ENCODE assay signal across 20 cellular contexts in the genomic region with DNA sequence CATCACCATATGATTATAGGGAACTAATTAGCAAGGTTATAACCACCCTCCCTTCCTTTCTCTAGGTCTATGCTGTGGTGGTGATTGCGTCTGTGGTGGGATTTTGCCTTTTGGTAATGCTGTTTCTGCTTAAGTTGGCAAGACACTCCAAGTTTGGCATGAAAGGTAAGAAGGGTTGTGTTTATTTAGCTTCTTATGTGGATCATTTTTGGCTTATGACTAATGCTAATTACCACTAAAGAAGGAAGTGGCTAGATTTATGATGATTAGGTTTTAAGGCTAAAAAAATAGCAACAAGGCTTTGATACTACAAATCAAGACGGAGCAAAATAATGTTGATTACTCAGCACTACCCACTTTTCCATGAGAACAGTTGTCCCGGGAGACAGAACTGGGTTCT.
DNase-seq lines count a peak whose midpoint lies in the region; ATAC-seq and TF ChIP-seq lines count a peak whose summit lies in the region.
"Had no signal": no experiment of that assay in that cellular context is flagged by ENCODE, and none has a peak within 500 bp of the region (broad histone marks: within the 10 kb centered on the region; RNA-seq: fewer than 3 reads in every experiment).

No MANE protein-coding gene starts in this region.

- H3K27me3 ChIP-seq in CD8-positive, alpha-beta T cell (ENCODE audit: insufficient read depth, low read length), result no peaks in the 10 kb centered on the region

- ATAC-seq in natural killer cell treated with Interleukin-12 subunit alpha and Interleukin-12 subunit beta and Interleukin-15 and Interleukin-18, amount 100 ng/mL, for 72 hours, result no peak
- no peak for ATAC-seq in natural killer cell
- peak; percentile 10 for ATAC-seq in activated T-helper 17 cell treated with anti-CD3 and anti-CD28 coated beads, Interleukin-2, amount 50 U/mL, for 72 hours (replicated peaks)
- peak; percentile 50 for ATAC-seq in effector memory CD8-positive, alpha-beta T cell (replicated peaks)
- no peak for ATAC-seq in HG03469 (IDR thresholded peaks at IDR 0.05; ENCODE audit: unreplicated experiment)
- no peak for ATAC-seq in CD8-positive, alpha-beta T cell
- ATAC-seq: activated naive CD8-positive, alpha-beta T cell treated with anti-CD3 and anti-CD28 coated beads, Interleukin-2, amount 50 U/mL, for 24 hours had no signal

- no peak overlapping the region for H3K27ac Mint-ChIP-seq in natural killer cell treated with Interleukin-12 subunit alpha and Interleukin-12 subunit beta and Interleukin-15 and Interleukin-18, amount 100 ng/mL, for 72 hours
- H3K27ac Mint-ChIP-seq in natural killer cell, result no peak overlapping the region
- H3K27ac Mint-ChIP-seq in activated T-helper 17 cell treated with anti-CD3 and anti-CD28 coated beads, Interleukin-2, amount 50 U/mL, for 72 hours, result peak overlapping the region; percentile 35
- H3K27ac Mint-ChIP-seq in effector memory CD8-positive, alpha-beta T cell, result no peak overlapping the region
- H3K27ac Mint-ChIP-seq in CD8-positive, alpha-beta T cell, result no peak overlapping the region
- H3K27ac Mint-ChIP-seq: activated B cell treated with CpG ODN at 0.5 μM for 24 hours; activated naive CD8-positive, alpha-beta T cell treated with anti-CD3 and anti-CD28 coated beads, Interleukin-2, amount 50 U/mL, for 24 hours had no signal

- no peaks in the 10 kb centered on the region for H3K9me3 ChIP-seq in CD8-positive, alpha-beta T cell (ENCODE audit: low read length)
- H3K9me3 ChIP-seq: neutrophil had no signal

- POLR2A ChIA-PET in CD8-positive, alpha-beta T cell (lab: Charles Lee), result interaction anchor here (0.5 kb wide), 1 partner anchor 309 kb away, joined by 3 read pairs; no protein-coding TSS in a partner anchor

- intact Hi-C loops in natural killer cell (cut with micrococcal nuclease), result no loop called here
- intact Hi-C loops in CD8-positive, alpha-beta T cell (cut with DNase I, micrococcal nuclease), result no loop called here

- H3K9me3 Mint-ChIP-seq in natural killer cell treated with Interleukin-12 subunit alpha and Interleukin-12 subunit beta and Interleukin-15 and Interleukin-18, amount 100 ng/mL, for 72 hours, result no peaks in the 10 kb centered on the region
- no peaks in the 10 kb centered on the region for H3K9me3 Mint-ChIP-seq in natural killer cell
- H3K9me3 Mint-ChIP-seq in activated T-helper 17 cell treated with anti-CD3 and anti-CD28 coated beads, Interleukin-2, amount 50 U/mL, for 72 hours, result no peaks in the 10 kb centered on the region
- H3K9me3 Mint-ChIP-seq in effector memory CD8-positive, alpha-beta T cell, result no peaks in the 10 kb centered on the region
- H3K9me3 Mint-ChIP-seq in CD8-positive, alpha-beta T cell, result no peaks in the 10 kb centered on the region
- H3K9me3 Mint-ChIP-seq: activated B cell treated with CpG ODN at 0.5 μM for 24 hours; activated naive CD8-positive, alpha-beta T cell treated with anti-CD3 and anti-CD28 coated beads, Interleukin-2, amount 50 U/mL, for 24 hours had no signal

- TF ChIP-seq CTCF in natural killer cell (IDR thresholded peaks at IDR 0.05), result no peak
- no peak for TF ChIP-seq CTCF in CD8-positive, alpha-beta T cell (IDR thresholded peaks at IDR 0.05)

- peak overlapping the region; percentile 1 for H3K4me3 Mint-ChIP-seq in natural killer cell treated with Interleukin-12 subunit alpha and Interleukin-12 subunit beta and Interleukin-15 and Interleukin-18, amount 100 ng/mL, for 72 hours
- H3K4me3 Mint-ChIP-seq in natural killer cell, result no peak overlapping the region
- peak overlapping the region; percentile 61 for H3K4me3 Mint-ChIP-seq in activated T-helper 17 cell treated with anti-CD3 and anti-CD28 coated beads, Interleukin-2, amount 50 U/mL, for 72 hours
- no peak overlapping the region for H3K4me3 Mint-ChIP-seq in effector memory CD8-positive, alpha-beta T cell
- no peak overlapping the region for H3K4me3 Mint-ChIP-seq in CD8-positive, alpha-beta T cell
- H3K4me3 Mint-ChIP-seq: activated B cell treated with CpG ODN at 0.5 μM for 24 hours; activated naive CD8-positive, alpha-beta T cell treated with anti-CD3 and anti-CD28 coated beads, Interleukin-2, amount 50 U/mL, for 24 hours; CD8-positive, alpha-beta memory T cell had no signal

- no peaks in the 10 kb centered on the region for H3K36me3 Mint-ChIP-seq in natural killer cell treated with Interleukin-12 subunit alpha and Interleukin-12 subunit beta and Interleukin-15 and Interleukin-18, amount 100 ng/mL, for 72 hours
- no peaks in the 10 kb centered on the region for H3K36me3 Mint-ChIP-seq in natural killer cell
- H3K36me3 Mint-ChIP-seq in activated T-helper 17 cell treated with anti-CD3 and anti-CD28 coated beads, Interleukin-2, amount 50 U/mL, for 72 hours (ENCODE audit: low read depth), result peaks cover 27% of the 10 kb centered on the region
- no peaks in the 10 kb centered on the region for H3K36me3 Mint-ChIP-seq in effector memory CD8-positive, alpha-beta T cell (ENCODE audit: insufficient read depth)
- H3K36me3 Mint-ChIP-seq in CD8-positive, alpha-beta T cell, result no peaks in the 10 kb centered on the region
- H3K36me3 Mint-ChIP-seq: CD8-positive, alpha-beta memory T cell had no signal

- H3K36me3 ChIP-seq in CD8-positive, alpha-beta T cell (ENCODE audit: insufficient read depth, low read length), result no peaks in the 10 kb centered on the region
- H3K36me3 ChIP-seq: neutrophil had no signal

- no peak for DNase-seq in natural killer cell treated with Interleukin-12 subunit alpha and Interleukin-12 subunit beta and Interleukin-15 and Interleukin-18, amount 100 ng/mL, for 72 hours (ENCODE audit: low spot score)
- no peak for DNase-seq in natural killer cell
- DNase-seq in effector memory CD8-positive, alpha-beta T cell, result no peak
- DNase-seq in NCI-H510A (lab: John Stamatoyannopoulos, UW), result no peak
- DNase-seq in CD8-positive, alpha-beta T cell, result no peak
- no peak for DNase-seq in GF-D8 (lab: John Stamatoyannopoulos, UW)
- DNase-seq: activated B cell treated with CpG ODN at 0.5 μM for 24 hours; activated naive CD8-positive, alpha-beta T cell treated with anti-CD3 and anti-CD28 coated beads, Interleukin-2, amount 50 U/mL, for 24 hours; CD8-positive, alpha-beta memory T cell; DMS79; effector memory CD4-positive, alpha-beta T cell; NCI-H1105; NCI-H2081; NCI-H526; SIG-M5; stimulated activated CD8-positive, alpha-beta memory T cell treated with anti-CD3 and anti-CD28 coated beads, Interleukin-4, amount 100 ng/mL, for 48 hours had no signal

- CTCF ChIA-PET in CD8-positive, alpha-beta T cell (lab: Charles Lee), result no interaction called here

- peaks cover 14% of the 10 kb centered on the region in 2 donors for H3K27me3 Mint-ChIP-seq in natural killer cell treated with Interleukin-12 subunit alpha and Interleukin-12 subunit beta and Interleukin-15 and Interleukin-18, amount 100 ng/mL, for 72 hours
- H3K27me3 Mint-ChIP-seq in natural killer cell (ENCODE audit: low read depth in 2 of 2), result peaks cover 0 to 12% of the 10 kb centered on the region in 2 donors
- no peaks in the 10 kb centered on the region for H3K27me3 Mint-ChIP-seq in activated T-helper 17 cell treated with anti-CD3 and anti-CD28 coated beads, Interleukin-2, amount 50 U/mL, for 72 hours
- H3K27me3 Mint-ChIP-seq in effector memory CD8-positive, alpha-beta T cell, result no peaks in the 10 kb centered on the region
- H3K27me3 Mint-ChIP-seq in CD8-positive, alpha-beta T cell (ENCODE audit: low read depth), result peaks cover 2% of the 10 kb centered on the region
- H3K27me3 Mint-ChIP-seq: activated B cell treated with CpG ODN at 0.5 μM for 24 hours had no signal

- peaks cover 0 to 10% of the 10 kb centered on the region in 2 donors for H3K4me1 Mint-ChIP-seq in natural killer cell treated with Interleukin-12 subunit alpha and Interleukin-12 subunit beta and Interleukin-15 and Interleukin-18, amount 100 ng/mL, for 72 hours (ENCODE audit: low read depth in 2 of 2)
- no peaks in the 10 kb centered on the region for H3K4me1 Mint-ChIP-seq in natural killer cell
- H3K4me1 Mint-ChIP-seq in activated T-helper 17 cell treated with anti-CD3 and anti-CD28 coated beads, Interleukin-2, amount 50 U/mL, for 72 hours, result peaks cover 33% of the 10 kb centered on the region
- peaks cover 0 to 9% of the 10 kb centered on the region in 2 donors for H3K4me1 Mint-ChIP-seq in effector memory CD8-positive, alpha-beta T cell (ENCODE audit: low read depth in 2 of 2)
- no peaks in the 10 kb centered on the region for H3K4me1 Mint-ChIP-seq in CD8-positive, alpha-beta T cell (ENCODE audit: low read depth)

- no peak overlapping the region for H3K4me3 ChIP-seq in CD8-positive, alpha-beta T cell (ENCODE audit: low read depth, low read length)

- no peaks in the 10 kb centered on the region for H3K4me1 ChIP-seq in CD8-positive, alpha-beta T cell (ENCODE audit: insufficient read depth, low read length)

- no peak overlapping the region for H3K27ac ChIP-seq in CD8-positive, alpha-beta T cell (ENCODE audit: low read depth, low read length)
- H3K27ac ChIP-seq: KMS-11, neutrophil had no signal

Comparison
In these comparisons a context has a peak if more than half of its experiments do, and no peak if none do; other contexts are left out.
1. H3K4me3 Mint-ChIP-seq: peak in natural killer cell treated with Interleukin-12 subunit alpha and Interleukin-12 subunit beta and Interleukin-15 and Interleukin-18, amount 100 ng/mL, for 72 hours (single experiment) and activated T-helper 17 cell treated with anti-CD3 and anti-CD28 coated beads, Interleukin-2, amount 50 U/mL, for 72 hours (single experiment); none in natural killer cell (single experiment), effector memory CD8-positive, alpha-beta T cell (0 of 2) and CD8-positive, alpha-beta T cell (single experiment).
2. ATAC-seq: peak in activated T-helper 17 cell treated with anti-CD3 and anti-CD28 coated beads, Interleukin-2, amount 50 U/mL, for 72 hours (single experiment) and effector memory CD8-positive, alpha-beta T cell (single experiment); none in natural killer cell treated with Interleukin-12 subunit alpha and Interleukin-12 subunit beta and Interleukin-15 and Interleukin-18, amount 100 ng/mL, for 72 hours (0 of 2), natural killer cell (0 of 3), HG03469 (single experiment) and CD8-positive, alpha-beta T cell (single experiment).